ENCODE assay signal across 12 cellular contexts in the genomic region with DNA sequence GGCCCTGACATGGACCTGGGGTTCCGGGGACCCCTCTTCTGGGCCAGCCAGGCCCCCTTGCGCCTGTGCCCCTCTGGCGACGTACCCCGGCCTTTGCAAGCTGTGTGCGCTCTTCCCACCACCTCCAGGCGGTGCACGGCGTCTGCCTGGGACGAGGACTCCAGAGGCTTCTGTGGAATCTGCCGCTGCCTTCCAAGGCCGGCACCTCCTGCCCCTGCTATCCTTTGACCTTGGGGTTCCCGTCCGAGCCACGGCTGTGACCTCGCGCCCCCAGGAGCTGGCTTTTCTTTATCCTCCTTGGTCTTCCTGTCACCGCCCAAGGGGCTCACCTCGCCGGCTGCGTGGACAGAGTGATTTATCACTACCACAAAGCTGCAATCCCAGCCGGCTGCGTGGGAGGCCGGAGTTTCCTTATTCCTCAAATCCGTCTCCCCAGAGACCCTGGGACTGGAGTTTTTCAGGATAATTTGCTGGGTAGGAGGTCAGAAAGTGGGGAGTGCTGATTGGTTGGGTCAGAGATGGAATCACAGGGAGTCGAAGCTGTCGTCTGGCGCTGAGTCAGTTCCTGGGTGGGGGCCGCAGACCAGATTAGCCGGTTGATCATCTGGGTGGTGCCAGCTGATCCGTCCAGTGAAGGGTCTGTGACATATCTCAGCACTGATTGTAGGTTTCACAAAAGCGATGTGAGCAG. TPM values are rescaled to one million over a fixed set of nuclear protein-coding genes. Genes with fewer than 3 reads are reported as not detected.
A peak's percentile ranks its signal among the peaks of the same experiment; 100 is the strongest.
DNase-seq lines count a peak whose midpoint lies in the region; ATAC-seq and TF ChIP-seq lines count a peak whose summit lies in the region.
"Had no signal": no experiment of that assay in that cellular context is flagged by ENCODE, and none has a peak within 500 bp of the region (broad histone marks: within the 10 kb centered on the region; RNA-seq: fewer than 3 reads in every experiment).

No MANE protein-coding gene starts in this region.

- H3K36me3 ChIP-seq in HUES6 (ENCODE audit: control insufficient read depth, insufficient read depth, low read length), result no peaks in the 10 kb centered on the region

- H3K27me3 ChIP-seq in HUES6 (ENCODE audit: control insufficient read depth, insufficient read depth, low read length), result no peaks in the 10 kb centered on the region

- DNase-seq in choroid plexus epithelial cell (ENCODE audit: low read depth), result no peak
- DNase-seq in left lobe of liver (ENCODE audit: low spot score), result peak; percentile 44
- DNase-seq in stromal cell of bone marrow (ENCODE audit: low read depth), result peak; percentile 29
- no peak for DNase-seq in DMS 273 treated with DMSO at 0.1 percent for 48 hours (lab: John Stamatoyannopoulos, UW)
- DNase-seq in left colon, result no peak
- no peak for DNase-seq in NCI-H2107 treated with DMSO at 0.1 percent for 48 hours (lab: John Stamatoyannopoulos, UW; ENCODE audit: unreplicated experiment)
- DNase-seq: activated CD8-positive, alpha-beta memory T cell treated with anti-CD3 and anti-CD28 coated beads, Interleukin-2, amount 50 U/mL, for 48 hours; central memory CD4-positive, alpha-beta T cell; hippocampal formation; NCI-H2227 treated with DMSO at 0.1 percent for 48 hours; T-helper 1 cell had no signal

- H3K4me1 ChIP-seq in HUES6 (ENCODE audit: control insufficient read depth, insufficient read depth, low read length), result peaks cover 14% of the 10 kb centered on the region; the same call in 1 of the 2 replicates

- no peak overlapping the region for H3K4me3 ChIP-seq in HUES6 (ENCODE audit: low read depth, low read length)
- no peak overlapping the region for H3K4me3 ChIP-seq in choroid plexus epithelial cell (ENCODE audit: low read depth, low read length)

- H3K9me3 ChIP-seq in HUES6 (ENCODE audit: control insufficient read depth, insufficient read depth, low read depth, low read length), result no peaks in the 10 kb centered on the region

- intact Hi-C loops in left colon (cut with DNase I, micrococcal nuclease), result no loop called here

- H3K27ac ChIP-seq in HUES6 (ENCODE audit: low read depth, low read length), result peak overlapping the region; percentile 51; the same call in 1 of the 2 replicates

- H3K9ac ChIP-seq in HUES6 (ENCODE audit: low read length), result peak overlapping the region; percentile 43

- TF ChIP-seq CTCF in choroid plexus epithelial cell (conservative IDR thresholded peaks at IDR 0.05; ENCODE audit: low read depth, low read length), result peak; percentile 4

- ATAC-seq in left lobe of liver (no peak), left colon (no peak)

RNA-seq across cellular contexts. Expression of a gene that starts 19.9 kb away (rescaled TPM):
- total RNA-seq in left lobe of liver, result 11.4 TPM
- 10 to 100 TPM; 12.6 to 19.1 TPM for total RNA-seq in left colon

RNA-seq across cellular contexts. Expression of a gene that starts 57.3 kb away (rescaled TPM):
- total RNA-seq in left lobe of liver (31.7 TPM), left colon (10 to 100 TPM; 50.0 to 56.9 TPM)

Comparison
In these comparisons a context has a peak if more than half of its experiments do, and no peak if none do; other contexts are left out.
1. DNase-seq: peak in left lobe of liver (single experiment) and stromal cell of bone marrow (single experiment); none in choroid plexus epithelial cell (single experiment), DMS 273 treated with DMSO at 0.1 percent for 48 hours (single experiment), left colon (0 of 2) and NCI-H2107 treated with DMSO at 0.1 percent for 48 hours (single experiment).